In genomic region chr20:35618032-35618371, GRCh38 we compare ENCODE assay signal across 9 cellular contexts. TPM values are rescaled to one million over a fixed set of nuclear protein-coding genes. Genes with fewer than 3 reads are reported as not detected.
DNase-seq lines count a peak whose midpoint lies in the region; ATAC-seq and TF ChIP-seq lines count a peak whose summit lies in the region.
"Had no signal": no experiment of that assay in that cellular context is flagged by ENCODE, and none has a peak within 500 bp of the region (broad histone marks: within the 10 kb centered on the region; RNA-seq: fewer than 3 reads in every experiment).

No MANE protein-coding gene starts in this region.

- H3K27ac Mint-ChIP-seq in naive B cell = peak overlapping the region in 5 of 6 donors; percentile 61 to 99 (median 73)

- no peak for DNase-seq in breast epithelium (ENCODE audit: low spot score in 2 of 2)
- DNase-seq in naive B cell = no peak
- DNase-seq in 8988T = no peak
- no peak for DNase-seq in nucleus accumbens (lab: John Stamatoyannopoulos, UW)
- DNase-seq: cortex of kidney had no signal

- ATAC-seq in naive B cell (ENCODE audit: low read depth in 2 of 2) (no peak), HG02798 (IDR thresholded peaks at IDR 0.05; ENCODE audit: poor library complexity, unreplicated experiment) (no peak), HG03354 (IDR thresholded peaks at IDR 0.05; ENCODE audit: poor library complexity, severe bottlenecking, unreplicated experiment) (no peak)

- no peak for TF ChIP-seq CTCF in breast epithelium (IDR thresholded peaks at IDR 0.05)

- H3K27me3 Mint-ChIP-seq in naive B cell = peaks cover 0 to 4% (median 4%) of the 10 kb centered on the region in 3 donors

- H3K27me3 ChIP-seq in ACC112 (ENCODE audit: insufficient read depth, low read length) = no peaks in the 10 kb centered on the region
- peaks cover 11% of the 10 kb centered on the region for H3K27me3 ChIP-seq in HUES6 (ENCODE audit: control insufficient read depth, insufficient read depth, low read length)
- no peaks in the 10 kb centered on the region for H3K27me3 ChIP-seq in breast epithelium

- H3K36me3 Mint-ChIP-seq in naive B cell = no peaks in the 10 kb centered on the region

- no peaks in the 10 kb centered on the region for H3K9me3 Mint-ChIP-seq in naive B cell

- H3K27ac ChIP-seq in ACC112 (ENCODE audit: low read depth, low read length) (peak overlapping the region; percentile 92), HUES6 (ENCODE audit: low read depth, low read length) (no peak overlapping the region), breast epithelium (peak overlapping the region; percentile 70 to 90)

- TF ChIP-seq POLR2A in breast epithelium (IDR thresholded peaks at IDR 0.05) = no peak

- peaks cover 13% of the 10 kb centered on the region for H3K79me2 ChIP-seq in ACC112 (ENCODE audit: control insufficient read depth, insufficient read depth, low read length, unreplicated experiment)

- H3K4me1 Mint-ChIP-seq in naive B cell = peaks cover 38 to 53% (median 50%) of the 10 kb centered on the region in 3 donors

- 0 out of 2 replicates have a peak, but pooled peaks cover 6% of the 10 kb centered on the region for H3K36me3 ChIP-seq in ACC112 (ENCODE audit: insufficient read depth, low read length)
- H3K36me3 ChIP-seq in HUES6 (ENCODE audit: control insufficient read depth, insufficient read depth, low read length) = peaks cover 3% of the 10 kb centered on the region; the same call in 1 of the 2 replicates
- H3K36me3 ChIP-seq in breast epithelium = no peaks in the 10 kb centered on the region

- H3K4me3 Mint-ChIP-seq in naive B cell = peak overlapping the region; percentile 85 to 96 (median 92)

- no peak overlapping the region for H3K9ac ChIP-seq in HUES6 (ENCODE audit: low read length)

- intact Hi-C loops in breast epithelium (cut with DNase I; ENCODE audit: low total_unique reads) = no loop called here

- H3K4me3 ChIP-seq in ACC112 (ENCODE audit: low read depth, low read length) = peak overlapping the region; percentile 88
- peak overlapping the region; percentile 70 for H3K4me3 ChIP-seq in HUES6 (ENCODE audit: low read depth, low read length)
- H3K4me3 ChIP-seq in breast epithelium = peak overlapping the region in 2 of 3 donors; percentile 54 to 69

- H3K9me3 ChIP-seq in HUES6 (ENCODE audit: control insufficient read depth, insufficient read depth, low read depth, low read length) (no peaks in the 10 kb centered on the region), breast epithelium (no peaks in the 10 kb centered on the region)

- peaks cover 4% of the 10 kb centered on the region for H3K4me1 ChIP-seq in ACC112 (ENCODE audit: control insufficient read depth, insufficient read depth, low read length, unreplicated experiment)
- peaks cover 17% of the 10 kb centered on the region for H3K4me1 ChIP-seq in HUES6 (ENCODE audit: control insufficient read depth, insufficient read depth, low read length)
- peaks cover 7 to 8% of the 10 kb centered on the region in 2 donors for H3K4me1 ChIP-seq in breast epithelium

- H2AFZ ChIP-seq in ACC112 (ENCODE audit: low read length, unreplicated experiment) = no peak overlapping the region

RNA-seq across cellular contexts. Expression of gene SPAG4, which starts 2.4 kb away (rescaled TPM):
- total RNA-seq in breast epithelium = 1 to 10 TPM; 3.4 to 9.2 (median 3.4) TPM
- polyA plus RNA-seq in naive B cell (ENCODE audit: low read depth in 6 of 6) = 1 to 10 TPM in 3 of 6 donors, under 1 TPM in 3; 0.29 to 1.5 (median 0.89) TPM

RNA-seq across cellular contexts. Expression of gene CPNE1, which starts 46.7 kb away (rescaled TPM):
- total RNA-seq in breast epithelium = 100 to 1,000 TPM in 2 of 3 donors, 10 to 100 TPM in 1; 41.1 to 135 (median 117) TPM
- 100 to 1,000 TPM; 178 to 542 (median 337) TPM for polyA plus RNA-seq in naive B cell (ENCODE audit: low read depth in 6 of 6)

RNA-seq across cellular contexts. Expression of gene RBM12, which starts 46.7 kb away (rescaled TPM):
- 10 to 100 TPM; 22.7 to 40.1 (median 34.4) TPM for total RNA-seq in breast epithelium
- 10 to 100 TPM; 39.4 to 58.8 (median 51.6) TPM for polyA plus RNA-seq in naive B cell (ENCODE audit: low read depth in 6 of 6)
